11 cellular contexts compared by ENCODE assay signal in the genomic region with DNA sequence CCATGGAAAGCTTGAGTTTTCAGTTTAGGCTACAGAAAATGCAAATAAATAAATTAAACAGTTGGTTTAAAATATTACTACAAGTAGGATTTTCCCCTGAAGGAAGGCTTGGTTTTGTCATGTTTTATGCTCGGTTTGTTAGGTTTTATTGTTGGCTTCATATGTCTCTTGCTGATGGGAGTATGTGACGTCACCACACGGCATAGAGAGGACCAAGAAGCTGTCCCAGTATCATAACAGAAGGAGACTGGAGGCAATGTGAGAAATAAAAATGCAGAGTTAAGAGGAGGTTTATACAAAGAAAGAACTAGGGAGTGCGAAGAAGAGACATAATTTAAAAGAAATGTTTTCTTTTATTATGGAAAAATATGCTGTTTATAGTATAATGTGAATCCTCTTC. TPM values are rescaled to one million over a fixed set of nuclear protein-coding genes. Genes with fewer than 3 reads are reported as not detected.
"Had no signal": no experiment of that assay in that cellular context is flagged by ENCODE, and none has a peak within 500 bp of the region (broad histone marks: within the 10 kb centered on the region; RNA-seq: fewer than 3 reads in every experiment).

No MANE protein-coding gene starts in this region.

- FAIRE-seq: H1, H54 had no signal

- H3K4me3 ChIP-seq: GM23248, GM23338, HAP-1 had no signal

- H3K27ac ChIP-seq: GM23248 had no signal

- ATAC-seq: GM23338, HCT116 had no signal

- DNase-seq: GM23248, GOT3, H7, H9, HCEC 1CT, HFFc6 had no signal

- H3K9ac ChIP-seq: GM23248 had no signal

- H3K36me3 ChIP-seq: HAP-1 had no signal

- H2AFZ ChIP-seq: GM23248, GM23338 had no signal

- H3K4me2 ChIP-seq: GM23338 had no signal

- H3K9me3 ChIP-seq: HAP-1 had no signal

RNA-seq across cellular contexts. Expression of a gene that starts 24.4 kb away (rescaled TPM):
- total RNA-seq: GM23248, H1, H7, HFFc6 had no signal
- polyA plus RNA-seq: GM23248 had no signal
